22 cellular contexts compared by ENCODE assay signal in genomic region chr5:179427032-179427675, GRCh38.
"Had no signal": no experiment of that assay in that cellular context is flagged by ENCODE, and none has a peak within 500 bp of the region (broad histone marks: within the 10 kb centered on the region; RNA-seq: fewer than 3 reads in every experiment).

No MANE protein-coding gene starts in this region.

- DNase-seq: activated CD4-positive, alpha-beta T cell treated with anti-CD3 and anti-CD28 coated beads, Interleukin-2, amount 50 U/mL, for 1 hour; activated CD8-positive, alpha-beta memory T cell treated with anti-CD3 and anti-CD28 coated beads, Interleukin-2, amount 50 U/mL, for 4 hours; activated effector memory CD4-positive, alpha-beta T cell treated with Interleukin-2 at 50 U/mL for 16 hours; activated naive CD4-positive, alpha-beta T cell treated with anti-CD3 and anti-CD28 coated beads, Interleukin-2, amount 10 ng/mL, durations not matched to agents 7 days and 5 days; activated naive CD8-positive, alpha-beta T cell treated with anti-CD3 and anti-CD28 coated beads, Interleukin-2, amount 50 U/mL, for 24 hours; activated T-cell treated with anti-CD3 and anti-CD28 coated beads, Interleukin-2, amount 50 U/mL, for 4 hours; effector memory CD8-positive, alpha-beta T cell; mucosa of descending colon; naive B cell; nucleus accumbens; retina; stimulated activated CD4-positive, alpha-beta T cell treated with anti-CD3 and anti-CD28 coated beads, Interleukin-12 subunit alpha, Interleukin-12 subunit beta, amount 100 ng/mL, for 4 hours; stimulated activated CD4-positive, alpha-beta T cell treated with anti-CD3 and anti-CD28 coated beads, Interleukin-1b, Interleukin-23, amount 100 ng/mL, for 48 hours; stimulated activated CD8-positive, alpha-beta memory T cell treated with anti-CD3 and anti-CD28 coated beads, Interleukin-4, amount 100 ng/mL, for 48 hours; stimulated activated naive CD4-positive, alpha-beta T cell; T-helper 1 cell; T-helper 9 cell had no signal

- H3K9me3 Mint-ChIP-seq: activated naive CD4-positive, alpha-beta T cell treated with anti-CD3 and anti-CD28 coated beads, Interleukin-2, amount 10 ng/mL, durations not matched to agents 7 days and 5 days; activated naive CD8-positive, alpha-beta T cell treated with anti-CD3 and anti-CD28 coated beads, Interleukin-2, amount 50 U/mL, for 24 hours; activated T-cell treated with anti-CD3 and anti-CD28 coated beads, Interleukin-2, amount 50 U/mL, for 4 hours; dendritic cell treated with granulocyte-macrophage colony-stimulating factor and Interleukin-4, amounts not matched to agents 40 ng/mL and 50 ng/mL, for 4 days; effector memory CD8-positive, alpha-beta T cell had no signal

- H3K4me3 Mint-ChIP-seq: activated naive CD4-positive, alpha-beta T cell treated with anti-CD3 and anti-CD28 coated beads, Interleukin-2, amount 10 ng/mL, durations not matched to agents 7 days and 5 days; activated naive CD8-positive, alpha-beta T cell treated with anti-CD3 and anti-CD28 coated beads, Interleukin-2, amount 50 U/mL, for 24 hours; activated T-cell treated with anti-CD3 and anti-CD28 coated beads, Interleukin-2, amount 50 U/mL, for 4 hours; dendritic cell treated with granulocyte-macrophage colony-stimulating factor and Interleukin-4, amounts not matched to agents 40 ng/mL and 50 ng/mL, for 4 days; effector memory CD8-positive, alpha-beta T cell; naive B cell had no signal

- H3K4me1 Mint-ChIP-seq: activated naive CD4-positive, alpha-beta T cell treated with anti-CD3 and anti-CD28 coated beads, Interleukin-2, amount 10 ng/mL, durations not matched to agents 7 days and 5 days; activated naive CD8-positive, alpha-beta T cell treated with anti-CD3 and anti-CD28 coated beads, Interleukin-2, amount 50 U/mL, for 24 hours; naive B cell had no signal

- H3K9me3 ChIP-seq: mucosa of descending colon had no signal

- H3K27ac Mint-ChIP-seq: activated naive CD4-positive, alpha-beta T cell treated with anti-CD3 and anti-CD28 coated beads, Interleukin-2, amount 10 ng/mL, durations not matched to agents 7 days and 5 days; activated naive CD8-positive, alpha-beta T cell treated with anti-CD3 and anti-CD28 coated beads, Interleukin-2, amount 50 U/mL, for 24 hours; dendritic cell treated with granulocyte-macrophage colony-stimulating factor and Interleukin-4, amounts not matched to agents 40 ng/mL and 50 ng/mL, for 4 days; effector memory CD8-positive, alpha-beta T cell; naive B cell had no signal

- H3K36me3 Mint-ChIP-seq: activated naive CD4-positive, alpha-beta T cell treated with anti-CD3 and anti-CD28 coated beads, Interleukin-2, amount 10 ng/mL, durations not matched to agents 7 days and 5 days; naive B cell had no signal

- H3K27me3 Mint-ChIP-seq: activated naive CD4-positive, alpha-beta T cell treated with anti-CD3 and anti-CD28 coated beads, Interleukin-2, amount 10 ng/mL, durations not matched to agents 7 days and 5 days; activated naive CD8-positive, alpha-beta T cell treated with anti-CD3 and anti-CD28 coated beads, Interleukin-2, amount 50 U/mL, for 24 hours had no signal

- H3K27ac ChIP-seq: ascending aorta had no signal

- H3K4me1 ChIP-seq: ascending aorta had no signal

- H3K36me3 ChIP-seq: ascending aorta had no signal

- H3K4me3 ChIP-seq: ascending aorta, mucosa of descending colon had no signal

- H3K27me3 ChIP-seq: ascending aorta had no signal

- ATAC-seq: activated CD4-positive, CD25-positive, alpha-beta regulatory T cell treated with anti-CD3 and anti-CD28 coated beads, Interleukin-2, amount 50 U/mL, for 24 hours; activated naive CD8-positive, alpha-beta T cell treated with anti-CD3 and anti-CD28 coated beads, Interleukin-2, amount 50 U/mL, for 24 hours; activated T-cell treated with anti-CD3 and anti-CD28 coated beads, Interleukin-2, amount 50 U/mL, for 4 hours; effector memory CD8-positive, alpha-beta T cell; left lobe of liver; mucosa of descending colon; SK-N-SH treated with all-trans-retinoic acid at 6 μM for 48 hours had no signal
